ENCODE assay signal across 24 cellular contexts in the genomic region with DNA sequence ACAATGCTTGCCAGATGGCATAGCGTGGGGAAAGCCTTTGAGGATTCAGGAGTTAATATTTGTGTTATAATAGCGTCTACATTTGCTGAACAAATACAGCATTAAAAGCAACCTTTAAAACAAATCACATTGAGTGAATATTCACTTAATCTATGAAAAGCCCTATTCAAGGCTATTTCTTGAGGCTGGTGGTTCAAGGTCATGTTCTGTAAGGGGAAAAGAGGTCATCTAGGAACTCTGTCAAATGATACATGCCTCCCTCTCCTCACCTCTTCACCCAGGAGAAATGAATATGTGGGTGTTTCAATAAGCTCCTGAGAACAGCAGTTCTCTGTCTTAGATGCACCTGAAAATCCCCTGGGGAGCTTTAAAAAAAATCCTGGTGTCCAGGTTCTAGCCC.
"Had no signal": no experiment of that assay in that cellular context is flagged by ENCODE, and none has a peak within 500 bp of the region (broad histone marks: within the 10 kb centered on the region; RNA-seq: fewer than 3 reads in every experiment).

No MANE protein-coding gene starts in this region.

- H3K27ac ChIP-seq: RWPE1, SJCRH30, VCaP had no signal

- H3K27me3 Mint-ChIP-seq: activated CD4-positive, alpha-beta memory T cell treated with anti-CD3 and anti-CD28 coated beads for 36 hours; activated CD4-positive, alpha-beta T cell treated with anti-CD3 and anti-CD28 coated beads, Interleukin-2, amount 10 ng/mL, durations not matched to agents 7 days and 5 days; activated naive CD8-positive, alpha-beta T cell; activated T-helper 17 cell treated with anti-CD3 and anti-CD28 coated beads, Interleukin-2, amount 50 U/mL, for 72 hours; brain; central memory CD8-positive, alpha-beta T cell had no signal

- H3K9me3 Mint-ChIP-seq: activated T-helper 17 cell treated with anti-CD3 and anti-CD28 coated beads, Interleukin-2, amount 50 U/mL, for 72 hours; central memory CD8-positive, alpha-beta T cell had no signal

- DNase-seq: activated CD4-positive, alpha-beta memory T cell treated with anti-CD3 and anti-CD28 coated beads for 36 hours; activated CD4-positive, alpha-beta T cell treated with anti-CD3 and anti-CD28 coated beads, Interleukin-2, amount 10 ng/mL, durations not matched to agents 7 days and 5 days; activated CD4-positive, CD25-positive, alpha-beta regulatory T cell; activated CD8-positive, alpha-beta memory T cell treated with anti-CD3 and anti-CD28 coated beads for 24 hours; activated gamma-delta T cell; activated naive CD4-positive, alpha-beta T cell treated with anti-CD3 and anti-CD28 coated beads for 36 hours; activated T-cell treated with anti-CD3 and anti-CD28 coated beads, Interleukin-2, amount 50 U/mL, for 48 hours; amygdala; KG1; NCI-H1048; NCI-H1694; NCI-H2029; NCI-H226; NCI-H526; Right ventricle myocardium superior; SJCRH30; SK-N-SH; T-helper 1 cell had no signal

- H3K4me3 Mint-ChIP-seq: activated CD4-positive, alpha-beta memory T cell treated with anti-CD3 and anti-CD28 coated beads for 36 hours; activated CD4-positive, alpha-beta T cell treated with anti-CD3 and anti-CD28 coated beads, Interleukin-2, amount 10 ng/mL, durations not matched to agents 7 days and 5 days; activated naive CD4-positive, alpha-beta T cell treated with anti-CD3 and anti-CD28 coated beads for 36 hours; activated naive CD8-positive, alpha-beta T cell; activated T-helper 17 cell treated with anti-CD3 and anti-CD28 coated beads, Interleukin-2, amount 50 U/mL, for 72 hours; brain; central memory CD8-positive, alpha-beta T cell had no signal

- H3K4me1 Mint-ChIP-seq: activated CD4-positive, alpha-beta T cell treated with anti-CD3 and anti-CD28 coated beads, Interleukin-2, amount 10 ng/mL, durations not matched to agents 7 days and 5 days had no signal

- ATAC-seq: activated T-helper 17 cell treated with anti-CD3 and anti-CD28 coated beads, Interleukin-2, amount 50 U/mL, for 72 hours had no signal
